ENCODE assay signal across 8 cellular contexts in genomic region chr15:90531147-90531546, GRCh38. TPM values are rescaled to one million over a fixed set of nuclear protein-coding genes. Genes with fewer than 3 reads are reported as not detected.
DNase-seq lines count a peak whose midpoint lies in the region; ATAC-seq and TF ChIP-seq lines count a peak whose summit lies in the region.

No MANE protein-coding gene starts in this region.

- H3K9me3 Mint-ChIP-seq in neural progenitor cell = no peaks in the 10 kb centered on the region

- DNase-seq in LNCaP clone FGC (ENCODE audit: low read depth) = no peak
- no peak for DNase-seq in dorsolateral prefrontal cortex
- peak; percentile 21 for DNase-seq in neural progenitor cell (ENCODE audit: low spot score)
- DNase-seq in GM13977 (ENCODE audit: low spot score) = no peak
- no peak for DNase-seq in NCI-H1417 treated with DMSO at 0.1 percent for 48 hours (lab: John Stamatoyannopoulos, UW)

- H3F3A ChIP-seq in neural progenitor cell (ENCODE audit: low read depth) = no peaks in the 10 kb centered on the region

- in situ Hi-C loops in GM13977 (cut with MboI; ENCODE audit: low pct_unique_long_range_greater_than_20kb, low sequenced_read_pairs, unreplicated experiment) = no loop called here

- H3K4me3 Mint-ChIP-seq in neural progenitor cell = peak overlapping the region; percentile 98

- H3K27me3 ChIP-seq in BLaER1 treated with 17β-estradiol and CSF1 and Interleukin-3, amounts not matched to agents 10 nM and 100 nM = no peaks in the 10 kb centered on the region
- H3K27me3 ChIP-seq in dorsolateral prefrontal cortex = no peaks in the 10 kb centered on the region
- peaks cover 54% of the 10 kb centered on the region for H3K27me3 ChIP-seq in neural progenitor cell

- H3K9me3 ChIP-seq in BLaER1 treated with 17β-estradiol and CSF1 and Interleukin-3, amounts not matched to agents 10 nM and 100 nM (replicated peaks in 1 of 11) = no peaks in the 10 kb centered on the region
- H3K9me3 ChIP-seq in neural progenitor cell (ENCODE audit: low read depth) = no peaks in the 10 kb centered on the region

- ATAC-seq in HG02798 (IDR thresholded peaks at IDR 0.05; ENCODE audit: poor library complexity, unreplicated experiment) = no peak
- no peak for ATAC-seq in HG03175 (IDR thresholded peaks at IDR 0.05; ENCODE audit: unreplicated experiment)

- peaks cover 4% of the 10 kb centered on the region for H3K36me3 Mint-ChIP-seq in neural progenitor cell

- H3K4me3 ChIP-seq in BLaER1 treated with 17β-estradiol and CSF1 and Interleukin-3, amounts not matched to agents 10 nM and 100 nM = peak overlapping the region; percentile 77 to 90 (median 86)
- H3K4me3 ChIP-seq in LNCaP clone FGC (ENCODE audit: low read depth, low read length) = peak overlapping the region; percentile 79
- peak overlapping the region; percentile 53 to 94 (median 86) for H3K4me3 ChIP-seq in dorsolateral prefrontal cortex
- H3K4me3 ChIP-seq in neural progenitor cell = peak overlapping the region; percentile 66

- peak overlapping the region; percentile 91 to 98 (median 96) for H3K9ac ChIP-seq in BLaER1 treated with 17β-estradiol and CSF1 and Interleukin-3, amounts not matched to agents 10 nM and 100 nM
- H3K9ac ChIP-seq in neural progenitor cell = no peak overlapping the region

- intact Hi-C loops in dorsolateral prefrontal cortex (cut with DNase I) = loop anchor here in 1 of 2 donors (2.0 kb wide), 1 partner anchor 68 kb away; no protein-coding TSS in a partner anchor

- H4K20me1 ChIP-seq in BLaER1 treated with 17β-estradiol and CSF1 and Interleukin-3, amounts not matched to agents 10 nM and 100 nM = peaks cover 11 to 60% (median 55%) of the 10 kb centered on the region in 11 experiments; a peak in 20 of 22 replicates
- H4K20me1 ChIP-seq in neural progenitor cell (ENCODE audit: low read depth) = peaks cover 11% of the 10 kb centered on the region

- H3K4me1 Mint-ChIP-seq in neural progenitor cell = peaks cover 26% of the 10 kb centered on the region

- H3K27me3 Mint-ChIP-seq in neural progenitor cell (ENCODE audit: insufficient read depth, low read depth) = peaks cover 5% of the 10 kb centered on the region

- peaks cover 22 to 54% (median 29%) of the 10 kb centered on the region in 10 experiments for H3K4me1 ChIP-seq in BLaER1 treated with 17β-estradiol and CSF1 and Interleukin-3, amounts not matched to agents 10 nM and 100 nM
- peaks cover 6% of the 10 kb centered on the region for H3K4me1 ChIP-seq in neural progenitor cell

- peak overlapping the region; percentile 85 to 98 (median 95) for H3K4me2 ChIP-seq in BLaER1 treated with 17β-estradiol and CSF1 and Interleukin-3, amounts not matched to agents 10 nM and 100 nM
- H3K4me2 ChIP-seq in neural progenitor cell = peak overlapping the region; percentile 99

- peak overlapping the region in 7 of 11 experiments; percentile 87 to 96 (median 94); a peak in 10 of 22 replicates for H3K27ac ChIP-seq in BLaER1 treated with 17β-estradiol and CSF1 and Interleukin-3, amounts not matched to agents 10 nM and 100 nM
- peak overlapping the region in 48 of 59 donors; percentile 34 to 97 (median 93) for H3K27ac ChIP-seq in dorsolateral prefrontal cortex
- H3K27ac ChIP-seq in neural progenitor cell = no peak overlapping the region

- H2AFZ ChIP-seq in neural progenitor cell (replicated peaks) = no peak overlapping the region

- H3K79me2 ChIP-seq in neural progenitor cell (ENCODE audit: low read depth) = no peaks in the 10 kb centered on the region

- peaks cover 0 to 11% (median 0%) of the 10 kb centered on the region in 11 experiments; a peak in 3 of 22 replicates for H3K36me3 ChIP-seq in BLaER1 treated with 17β-estradiol and CSF1 and Interleukin-3, amounts not matched to agents 10 nM and 100 nM
- H3K36me3 ChIP-seq in neural progenitor cell = no peaks in the 10 kb centered on the region

- H3K27ac Mint-ChIP-seq in neural progenitor cell = no peak overlapping the region

- TF ChIP-seq CTCF in LNCaP clone FGC (IDR thresholded peaks at IDR 0.05; ENCODE audit: control insufficient read depth, extremely low read depth, insufficient read depth) = no peak
- no peak for TF ChIP-seq CTCF in dorsolateral prefrontal cortex (IDR thresholded peaks at IDR 0.05 in 54 of 56, conservative IDR thresholded peaks at IDR 0.05 in 2 of 56; ENCODE audit: low read depth in 1 of 56, partially characterized antibody in 56 of 56)
- TF ChIP-seq CTCF in neural progenitor cell (IDR thresholded peaks at IDR 0.05) = no peak
- TF ChIP-seq CTCF in GM13977 (IDR thresholded peaks at IDR 0.05; ENCODE audit: extremely low read depth, insufficient read depth, missing control alignments) = no peak

RNA-seq across cellular contexts. Expression of gene CRTC3, which starts 1.4 kb away (rescaled TPM):
- 100 to 1,000 TPM in 1 of 120 experiments, 10 to 100 TPM in 119; 33.6 to 101 (median 56.1) TPM for total RNA-seq in dorsolateral prefrontal cortex
- 4.9 and 7.4 TPM in 2 replicates for total RNA-seq in neural progenitor cell (ENCODE audit: low replicate concordance)
